In genomic region chr22:17266261-17266971, GRCh38 we compare ENCODE assay signal across 8 cellular contexts. TPM values are rescaled to one million over a fixed set of nuclear protein-coding genes. Genes with fewer than 3 reads are reported as not detected.
DNase-seq lines count a peak whose midpoint lies in the region; ATAC-seq and TF ChIP-seq lines count a peak whose summit lies in the region.

No MANE protein-coding gene starts in this region.

- H3K9me3 ChIP-seq in CD4-positive, alpha-beta T cell (ENCODE audit: control insufficient read depth, low read length), result no peaks in the 10 kb centered on the region
- H3K9me3 ChIP-seq in upper lobe of left lung (no peaks in the 10 kb centered on the region), OCI-LY7 (ENCODE audit: low read length) (no peaks in the 10 kb centered on the region)

- no peaks in the 10 kb centered on the region for H3K36me3 Mint-ChIP-seq in CD4-positive, alpha-beta T cell (ENCODE audit: low read depth)

- H3K4me3 ChIP-seq in upper lobe of left lung (no peak overlapping the region), OCI-LY7 (ENCODE audit: low read depth, low read length, poor library complexity, severe bottlenecking) (no peak overlapping the region), lower leg skin (ENCODE audit: low read depth, poor library complexity, severe bottlenecking) (no peak overlapping the region)

- peaks cover 14% of the 10 kb centered on the region for H3K4me1 Mint-ChIP-seq in CD4-positive, alpha-beta T cell (ENCODE audit: low read depth)

- CTCF ChIA-PET in CD4-positive, alpha-beta T cell (lab: Charles Lee), result no interaction called here
- CTCF ChIA-PET in OCI-LY7 (lab: Charles Lee; ENCODE audit: unreplicated experiment), result interaction anchor here (0.6 to 1.1 kb wide), 2 partner anchors 9 to 61 kb away, joined by 3 to 6 read pairs; no protein-coding TSS in a partner anchor

- TF ChIP-seq CTCF in CD4-positive, alpha-beta T cell (IDR thresholded peaks at IDR 0.05), result no peak
- TF ChIP-seq CTCF in upper lobe of left lung (IDR thresholded peaks at IDR 0.05) (no peak), GM13976 (IDR thresholded peaks at IDR 0.05; ENCODE audit: borderline replicate concordance, control extremely low read depth, extremely low read depth, insufficient read depth, missing control alignments) (no peak), OCI-LY7 (conservative IDR thresholded peaks at IDR 0.05; ENCODE audit: low read length) (no peak), lower leg skin (IDR thresholded peaks at IDR 0.05) (no peak)

- H3K4me1 ChIP-seq in upper lobe of left lung (peaks cover 0 to 8% (median 8%) of the 10 kb centered on the region in 4 donors), OCI-LY7 (ENCODE audit: insufficient read depth, low read length, poor library complexity, severe bottlenecking) (no peaks in the 10 kb centered on the region)

- no peaks in the 10 kb centered on the region for H3K79me2 ChIP-seq in OCI-LY7 (ENCODE audit: insufficient read depth, low read depth, low read length)

- peak overlapping the region; percentile 35 for H3K27ac Mint-ChIP-seq in CD4-positive, alpha-beta T cell

- POLR2A ChIA-PET in CD4-positive, alpha-beta T cell (lab: Charles Lee), result interaction anchor here (1.0 to 1.8 kb wide), 4 partner anchors 9 to 47 kb away, joined by 4 to 7 read pairs (median 6); partner anchors contain the start of gene ADA2
- POLR2A ChIA-PET in OCI-LY7 (lab: Charles Lee), result interaction anchor here (0.6 to 1.3 kb wide), 6 partner anchors 8 to 150 kb away, joined by 3 to 8 read pairs (median 3); no protein-coding TSS in a partner anchor

- no peaks in the 10 kb centered on the region for H3K36me3 ChIP-seq in upper lobe of left lung
- no peaks in the 10 kb centered on the region for H3K36me3 ChIP-seq in OCI-LY7 (ENCODE audit: insufficient read depth, low read length)

- no peaks in the 10 kb centered on the region for H3K27me3 ChIP-seq in CD4-positive, alpha-beta T cell (ENCODE audit: control insufficient read depth, insufficient read depth, low read length)
- no peaks in the 10 kb centered on the region for H3K27me3 ChIP-seq in upper lobe of left lung

- H3K4me2 ChIP-seq in OCI-LY7 (ENCODE audit: low read length), result no peak overlapping the region; the same call in 1 of the 2 replicates

- DNase-seq in CD4-positive, alpha-beta T cell, result peak in 7 of 10 experiments; percentile 9 to 40 (median 28)
- DNase-seq in NCI-H2171 treated with DMSO at 0.1 percent for 48 hours (lab: John Stamatoyannopoulos, UW), result peak; percentile 95
- DNase-seq in left ventricle myocardium superior, result peak; percentile 62
- no peak for DNase-seq in upper lobe of left lung
- no peak for DNase-seq in GM13976 (ENCODE audit: low spot score)
- DNase-seq in OCI-LY7 (ENCODE audit: low spot score), result no peak
- no peak for DNase-seq in lower leg skin (ENCODE audit: low spot score in 2 of 2)

- no peak for TF ChIP-seq POLR2A in upper lobe of left lung (IDR thresholded peaks at IDR 0.05)
- no peak for TF ChIP-seq POLR2A in lower leg skin (IDR thresholded peaks at IDR 0.05)

- BruUV-seq in OCI-LY7 (replicated peaks; lab: Mats Ljungman, UMichigan), result no TSS peak

- no peaks in the 10 kb centered on the region for H3K9me3 Mint-ChIP-seq in CD4-positive, alpha-beta T cell

- no peaks in the 10 kb centered on the region for H3K9me2 ChIP-seq in OCI-LY7 (ENCODE audit: insufficient read depth, low read length)

- intact Hi-C loops in CD4-positive, alpha-beta T cell (cut with DNase I, micrococcal nuclease), result loop anchor here in 1 of 2 experiments (5.0 kb wide), 1 partner anchor 44 kb away; no protein-coding TSS in a partner anchor
- intact Hi-C loops in left ventricle myocardium superior (cut with micrococcal nuclease) (no loop called here), OCI-LY7 (cut with micrococcal nuclease; ENCODE audit: unreplicated experiment) (no loop called here), lower leg skin (cut with DNase I; ENCODE audit: low total_unique reads) (no loop called here)

- peak; percentile 66 for ATAC-seq in CD4-positive, alpha-beta T cell (ENCODE audit: poor library complexity)
- peak; percentile 82 for ATAC-seq in GM19463 (IDR thresholded peaks at IDR 0.05; ENCODE audit: unreplicated experiment)
- ATAC-seq in left ventricle myocardium superior, result peak; percentile 58
- no peak for ATAC-seq in upper lobe of left lung (ENCODE audit: low FRiP score in 2 of 2)

- TF ChIP-seq EP300 in upper lobe of left lung (IDR thresholded peaks at IDR 0.05), result no peak

- in situ Hi-C loops in GM13976 (cut with MboI; ENCODE audit: low sequenced_read_pairs, unreplicated experiment), result no loop called here

- no peak overlapping the region for H3K27ac ChIP-seq in CD4-positive, alpha-beta T cell (ENCODE audit: low read depth, low read length)
- H3K27ac ChIP-seq in upper lobe of left lung (no peak overlapping the region), OCI-LY7 (ENCODE audit: low read depth, low read length, poor library complexity, severe bottlenecking) (no peak overlapping the region)

- no peak overlapping the region for H2AFZ ChIP-seq in OCI-LY7 (ENCODE audit: low read length)

- no peaks in the 10 kb centered on the region for H4K20me1 ChIP-seq in OCI-LY7 (ENCODE audit: insufficient read depth, low read length)

- no peak overlapping the region for H3K4me3 Mint-ChIP-seq in CD4-positive, alpha-beta T cell

- H3K27me3 Mint-ChIP-seq in CD4-positive, alpha-beta T cell, result no peaks in the 10 kb centered on the region

- 34 to 42% methylated on average over 7 to 17 of the region's 17 CpGs for WGBS in upper lobe of left lung, 2 donors
- WGBS in lower leg skin, 2 donors, result 53 to 59% methylated on average over 15 to 17 of the region's 17 CpGs

RNA-seq across cellular contexts. Expression of gene ADA2, which starts 47.2 kb away (rescaled TPM):
- total RNA-seq in CD4-positive, alpha-beta T cell, result 10 to 100 TPM; 64.4 to 66.0 TPM
- total RNA-seq in left ventricle myocardium superior, result 34.0 TPM
- 10 to 100 TPM; 35.7 to 88.0 (median 63.9) TPM for total RNA-seq in upper lobe of left lung
- 16.5 and 19.6 TPM in 2 replicates for total RNA-seq in OCI-LY7 (2014; rRNA removed; shearing (Covaris generic))
- total RNA-seq in OCI-LY7 (2022), result 42.8 and 49.5 TPM in 2 replicates
- 1 to 10 TPM; 2.1 to 7.7 (median 4.6) TPM for total RNA-seq in lower leg skin

Comparison
In these comparisons a context has a peak if more than half of its experiments do, and no peak if none do; other contexts are left out.
1. ATAC-seq: peak in CD4-positive, alpha-beta T cell (single experiment), GM19463 (single experiment) and left ventricle myocardium superior (single experiment); none in upper lobe of left lung (0 of 2).
2. DNase-seq: peak in CD4-positive, alpha-beta T cell (7 of 10), NCI-H2171 treated with DMSO at 0.1 percent for 48 hours (single experiment) and left ventricle myocardium superior (single experiment); none in upper lobe of left lung (0 of 2), GM13976 (single experiment), OCI-LY7 (single experiment) and lower leg skin (0 of 2).